12 cellular contexts compared by ENCODE assay signal in the genomic region with DNA sequence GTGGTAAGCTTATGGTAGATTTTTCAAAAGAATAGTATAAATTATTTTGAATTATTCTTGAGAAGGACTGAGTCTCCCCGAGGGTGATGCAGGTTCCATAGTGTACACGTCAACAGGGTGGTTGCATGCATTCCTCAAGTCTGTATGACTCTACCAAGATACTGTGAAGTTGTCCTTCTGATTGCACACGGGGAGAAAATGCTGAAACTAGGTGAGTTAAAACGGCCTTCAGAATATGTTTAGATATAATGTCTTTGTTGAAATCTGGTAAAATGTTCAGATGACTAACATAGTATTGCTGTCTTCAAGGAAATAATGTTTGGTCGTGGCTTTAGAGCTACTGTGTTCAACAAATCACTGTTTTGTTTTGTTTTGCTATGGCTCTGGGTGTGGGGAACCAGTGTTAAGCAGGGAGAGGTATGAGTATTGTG.
DNase-seq lines count a peak whose midpoint lies in the region; ATAC-seq and TF ChIP-seq lines count a peak whose summit lies in the region.
"Had no signal": no experiment of that assay in that cellular context is flagged by ENCODE, and none has a peak within 500 bp of the region (broad histone marks: within the 10 kb centered on the region; RNA-seq: fewer than 3 reads in every experiment).

No MANE protein-coding gene starts in this region.

- H3K27me3 ChIP-seq in BLaER1 treated with 17β-estradiol and CSF1 and Interleukin-3, amounts not matched to agents 10 nM and 100 nM: no peaks in the 10 kb centered on the region
- H3K27me3 ChIP-seq: BE2C, ovary had no signal

- H3K27me3 Mint-ChIP-seq in central memory CD8-positive, alpha-beta T cell: no peaks in the 10 kb centered on the region
- no peaks in the 10 kb centered on the region for H3K27me3 Mint-ChIP-seq in nephron progenitor cell (ENCODE audit: low read depth, poor library complexity)

- peak overlapping the region; percentile 34 to 62 (median 54); a peak in 21 of 22 replicates for H3K4me2 ChIP-seq in BLaER1 treated with 17β-estradiol and CSF1 and Interleukin-3, amounts not matched to agents 10 nM and 100 nM

- peaks cover 14% of the 10 kb centered on the region for H3K36me3 Mint-ChIP-seq in central memory CD8-positive, alpha-beta T cell (ENCODE audit: insufficient read depth)
- no peaks in the 10 kb centered on the region for H3K36me3 Mint-ChIP-seq in nephron progenitor cell (ENCODE audit: low read depth)

- H3K36me3 ChIP-seq in BLaER1 treated with 17β-estradiol and CSF1 and Interleukin-3, amounts not matched to agents 10 nM and 100 nM: peaks cover 0 to 31% (median 6%) of the 10 kb centered on the region in 11 experiments; a peak in 11 of 22 replicates
- H3K36me3 ChIP-seq: BE2C, ovary had no signal

- peaks cover 95% of the 10 kb centered on the region for H3K4me1 Mint-ChIP-seq in central memory CD8-positive, alpha-beta T cell
- H3K4me1 Mint-ChIP-seq in nephron progenitor cell: peaks cover 58% of the 10 kb centered on the region

- no peak for TF ChIP-seq CTCF in nephron progenitor cell (IDR thresholded peaks at IDR 0.05)

- H3K4me1 ChIP-seq in BLaER1 treated with 17β-estradiol and CSF1 and Interleukin-3, amounts not matched to agents 10 nM and 100 nM: peaks cover 80 to 96% (median 93%) of the 10 kb centered on the region in 10 experiments
- H3K4me1 ChIP-seq: BE2C had no signal

- DNase-seq in central memory CD8-positive, alpha-beta T cell (ENCODE audit: low spot score in 2 of 2): no peak
- DNase-seq in nephron progenitor cell (no peak), ACHN (no peak), DMS79 treated with DMSO at 0.1 percent for 48 hours (lab: John Stamatoyannopoulos, UW) (no peak), NCI-H1694 (lab: John Stamatoyannopoulos, UW) (no peak)
- DNase-seq: BE2C, H9, NCI-H69, ovary had no signal

- peaks cover 0 to 8% (median 0%) of the 10 kb centered on the region in 11 experiments; a peak in 4 of 22 replicates for H3K9me3 ChIP-seq in BLaER1 treated with 17β-estradiol and CSF1 and Interleukin-3, amounts not matched to agents 10 nM and 100 nM (replicated peaks in 1 of 11)
- H3K9me3 ChIP-seq: BE2C, ovary had no signal

- ATAC-seq in GM19452 (IDR thresholded peaks at IDR 0.05; ENCODE audit: unreplicated experiment): peak; percentile 28
- peak; percentile 10 for ATAC-seq in HG03469 (IDR thresholded peaks at IDR 0.05; ENCODE audit: unreplicated experiment)
- ATAC-seq in central memory CD8-positive, alpha-beta T cell (replicated peaks; ENCODE audit: extremely low read depth, poor library complexity, severe bottlenecking): no peak

- peak overlapping the region; percentile 93 for H3K27ac Mint-ChIP-seq in central memory CD8-positive, alpha-beta T cell (ENCODE audit: low read depth)
- H3K27ac Mint-ChIP-seq in nephron progenitor cell: no peak overlapping the region

- in situ Hi-C loops in ACHN (cut with HindIII; ENCODE audit: low pct_ligation_motif_present, low pct_unique_long_range_greater_than_20kb, low sequenced_read_pairs): no loop called here

- H3K27ac ChIP-seq in BLaER1 treated with 17β-estradiol and CSF1 and Interleukin-3, amounts not matched to agents 10 nM and 100 nM: peak overlapping the region in 5 of 11 experiments; percentile 12 to 39 (median 16); a peak in 4 of 22 replicates
- H3K27ac ChIP-seq: ovary had no signal

- H3K4me3 Mint-ChIP-seq in central memory CD8-positive, alpha-beta T cell: peak overlapping the region; percentile 73
- H3K4me3 Mint-ChIP-seq in nephron progenitor cell: no peak overlapping the region
- H3K4me3 Mint-ChIP-seq: H9 had no signal

- H3K4me3 ChIP-seq in BLaER1 treated with 17β-estradiol and CSF1 and Interleukin-3, amounts not matched to agents 10 nM and 100 nM: no peak overlapping the region
- H3K4me3 ChIP-seq: ovary had no signal

- H4K20me1 ChIP-seq in BLaER1 treated with 17β-estradiol and CSF1 and Interleukin-3, amounts not matched to agents 10 nM and 100 nM: peaks cover 0 to 39% (median 0%) of the 10 kb centered on the region in 11 experiments; a peak in 2 of 22 replicates

- H3K9me3 Mint-ChIP-seq in central memory CD8-positive, alpha-beta T cell: no peaks in the 10 kb centered on the region
- no peaks in the 10 kb centered on the region for H3K9me3 Mint-ChIP-seq in nephron progenitor cell
- H3K9me3 Mint-ChIP-seq: H9 had no signal

- no peak overlapping the region for H3K9ac ChIP-seq in BLaER1 treated with 17β-estradiol and CSF1 and Interleukin-3, amounts not matched to agents 10 nM and 100 nM
